ENCODE assay signal across 11 cellular contexts in the genomic region with DNA sequence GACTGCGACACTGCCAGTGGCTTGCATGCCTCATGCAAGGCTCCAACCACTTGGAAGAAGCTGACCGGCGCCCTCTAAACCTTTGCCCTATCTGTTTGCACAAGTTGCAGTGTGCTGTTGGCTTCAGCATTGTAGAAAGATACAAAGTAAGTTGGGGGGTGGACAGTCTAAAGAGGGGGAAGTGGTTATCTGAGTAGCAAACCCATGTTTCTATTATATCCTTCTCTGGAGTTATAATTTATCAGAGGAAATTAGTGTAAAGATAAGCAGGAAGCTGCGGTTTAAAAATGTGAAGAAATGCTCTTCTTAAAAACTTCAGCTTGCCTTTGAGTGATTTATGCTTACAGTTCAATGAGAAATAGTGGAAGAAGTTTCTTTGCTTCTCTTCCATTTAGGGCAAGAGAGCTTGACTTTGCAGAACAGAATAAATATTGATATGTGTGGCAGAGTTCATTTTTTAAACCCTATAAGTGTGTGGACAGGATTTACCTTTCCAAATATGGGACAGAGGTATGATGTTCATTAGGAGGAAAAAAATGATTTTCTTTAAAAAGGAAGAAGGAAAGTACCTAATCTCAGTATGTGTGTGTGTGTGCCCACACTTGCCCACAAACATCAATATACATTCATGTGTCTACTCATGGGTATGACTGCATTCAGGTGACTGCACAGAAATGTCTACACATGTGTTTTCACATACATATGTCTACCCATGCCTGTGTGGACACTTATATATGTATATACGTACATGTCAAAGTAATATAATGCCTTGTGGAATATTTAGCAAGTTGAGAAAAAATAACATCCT. TPM values are rescaled to one million over a fixed set of nuclear protein-coding genes. Genes with fewer than 3 reads are reported as not detected.
DNase-seq lines count a peak whose midpoint lies in the region; ATAC-seq and TF ChIP-seq lines count a peak whose summit lies in the region.
"Had no signal": no experiment of that assay in that cellular context is flagged by ENCODE, and none has a peak within 500 bp of the region (broad histone marks: within the 10 kb centered on the region; RNA-seq: fewer than 3 reads in every experiment).

No MANE protein-coding gene starts in this region.

- peak; percentile 35 for ATAC-seq in effector memory CD8-positive, alpha-beta T cell (replicated peaks)
- ATAC-seq in upper lobe of right lung (peak; percentile 66), GM21367 (IDR thresholded peaks at IDR 0.05; ENCODE audit: unreplicated experiment) (no peak)

- no peaks in the 10 kb centered on the region for H3K9me3 ChIP-seq in upper lobe of right lung

- DNase-seq in activated naive CD4-positive, alpha-beta T cell treated with Interleukin-2 at 50 U/mL for 16 hours = peak; percentile 40
- no peak for DNase-seq in activated naive CD4-positive, alpha-beta T cell treated with anti-CD3 and anti-CD28 coated beads, Interleukin-2, amount 50 U/mL, for 16 hours
- DNase-seq in effector memory CD8-positive, alpha-beta T cell = peak in 1 of 3 experiments; percentile 35
- no peak for DNase-seq in upper lobe of right lung
- DNase-seq in posterior vena cava (ENCODE audit: low spot score) = no peak
- DNase-seq in DMS79 treated with DMSO at 0.1 percent for 48 hours (lab: John Stamatoyannopoulos, UW) = no peak
- DNase-seq: foreskin melanocyte, H7, NCI-H69 had no signal

- peak overlapping the region; percentile 87 for H3K27ac Mint-ChIP-seq in T-helper 1 cell treated with Interleukin-12 subunit alpha and Interleukin-12 subunit beta and Interleukin-4 antibody, amounts not matched to agents 30 μg/mL and 1 μg/mL, for 36 hours
- peak overlapping the region; percentile 97 to 98 for H3K27ac Mint-ChIP-seq in effector memory CD8-positive, alpha-beta T cell

- intact Hi-C loops in upper lobe of right lung (cut with DNase I) (no loop called here), posterior vena cava (cut with DNase I) (no loop called here)

- H3K36me3 ChIP-seq in upper lobe of right lung = peaks cover 42% of the 10 kb centered on the region

- TF ChIP-seq CTCF in upper lobe of right lung (IDR thresholded peaks at IDR 0.05) = no peak

- no peaks in the 10 kb centered on the region for H3K27me3 Mint-ChIP-seq in T-helper 1 cell treated with Interleukin-12 subunit alpha and Interleukin-12 subunit beta and Interleukin-4 antibody, amounts not matched to agents 30 μg/mL and 1 μg/mL, for 36 hours (ENCODE audit: low read depth)
- H3K27me3 Mint-ChIP-seq in effector memory CD8-positive, alpha-beta T cell = no peaks in the 10 kb centered on the region

- peaks cover 70% of the 10 kb centered on the region for H3K4me1 Mint-ChIP-seq in T-helper 1 cell treated with Interleukin-12 subunit alpha and Interleukin-12 subunit beta and Interleukin-4 antibody, amounts not matched to agents 30 μg/mL and 1 μg/mL, for 36 hours (ENCODE audit: low read depth)
- peaks cover 58 to 62% of the 10 kb centered on the region in 2 donors for H3K4me1 Mint-ChIP-seq in effector memory CD8-positive, alpha-beta T cell (ENCODE audit: low read depth in 2 of 2)

- H3K27ac ChIP-seq in upper lobe of right lung = peak overlapping the region; percentile 40

- H3K4me3 Mint-ChIP-seq in T-helper 1 cell treated with Interleukin-12 subunit alpha and Interleukin-12 subunit beta and Interleukin-4 antibody, amounts not matched to agents 30 μg/mL and 1 μg/mL, for 36 hours = peak overlapping the region; percentile 16
- peak overlapping the region; percentile 70 to 79 for H3K4me3 Mint-ChIP-seq in effector memory CD8-positive, alpha-beta T cell

- H3K36me3 Mint-ChIP-seq in T-helper 1 cell treated with Interleukin-12 subunit alpha and Interleukin-12 subunit beta and Interleukin-4 antibody, amounts not matched to agents 30 μg/mL and 1 μg/mL, for 36 hours (ENCODE audit: low read depth) = peaks cover 56% of the 10 kb centered on the region
- H3K36me3 Mint-ChIP-seq in effector memory CD8-positive, alpha-beta T cell (ENCODE audit: insufficient read depth) = peaks cover 47% of the 10 kb centered on the region

- H3K4me3 ChIP-seq in upper lobe of right lung = no peak overlapping the region

- no peaks in the 10 kb centered on the region for H3K27me3 ChIP-seq in upper lobe of right lung

- no peaks in the 10 kb centered on the region for H3K9me3 Mint-ChIP-seq in T-helper 1 cell treated with Interleukin-12 subunit alpha and Interleukin-12 subunit beta and Interleukin-4 antibody, amounts not matched to agents 30 μg/mL and 1 μg/mL, for 36 hours
- H3K9me3 Mint-ChIP-seq in effector memory CD8-positive, alpha-beta T cell = no peaks in the 10 kb centered on the region

- peaks cover 6% of the 10 kb centered on the region for H3K4me1 ChIP-seq in upper lobe of right lung

RNA-seq across cellular contexts. Expression of a gene that starts 8.1 kb away (rescaled TPM):
- total RNA-seq in upper lobe of right lung (50.5 TPM), posterior vena cava (10 to 100 TPM; 43.4 to 58.9 TPM)

RNA-seq across cellular contexts. Expression of a gene that starts 35.0 kb away (rescaled TPM):
- 7.5 TPM for total RNA-seq in upper lobe of right lung
- 1 to 10 TPM; 1.7 to 1.9 TPM for total RNA-seq in posterior vena cava

RNA-seq across cellular contexts. Expression of a gene that starts 35.4 kb away (rescaled TPM):
- total RNA-seq in upper lobe of right lung = 4.8 TPM
- 1 to 10 TPM; 5.7 to 7.5 TPM for total RNA-seq in posterior vena cava
